In the genomic region with DNA sequence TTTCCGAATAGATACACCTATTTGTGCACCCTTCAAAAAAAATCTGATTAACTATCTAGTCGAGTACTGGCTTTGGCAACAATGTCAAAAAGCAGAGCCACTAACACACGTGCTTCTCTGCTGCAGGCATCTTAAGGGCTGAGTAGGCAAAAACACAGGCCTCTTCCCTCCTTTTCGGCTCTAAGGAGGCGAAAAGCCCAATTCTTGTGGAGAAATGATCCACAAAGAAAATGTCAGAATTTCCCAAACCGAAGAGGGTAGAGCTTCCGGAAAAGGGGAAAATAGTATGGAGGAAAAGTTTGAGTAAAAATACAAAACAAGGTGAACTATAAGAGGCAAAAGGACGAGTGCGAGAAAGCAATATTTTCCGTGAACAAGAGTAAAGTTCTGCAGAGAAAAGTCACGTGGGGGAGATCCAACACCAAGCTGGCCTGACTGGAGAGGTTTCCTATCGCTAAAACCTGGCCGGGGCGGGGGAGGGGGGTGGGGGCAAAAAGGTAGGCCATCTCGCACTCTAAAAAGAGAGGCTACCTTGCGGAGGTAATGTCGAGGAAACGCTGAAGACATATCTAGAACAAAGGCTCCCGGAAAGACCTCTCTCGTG, we compare ENCODE assay signal across 8 cellular contexts. TPM values are rescaled to one million over a fixed set of nuclear protein-coding genes. Genes with fewer than 3 reads are reported as not detected.
DNase-seq lines count a peak whose midpoint lies in the region; ATAC-seq and TF ChIP-seq lines count a peak whose summit lies in the region.

No MANE protein-coding gene starts in this region.

- H3K9me3 ChIP-seq in cardiac muscle cell (ENCODE audit: low read depth) (no peaks in the 10 kb centered on the region), mesenchymal stem cell (ENCODE audit: control insufficient read depth, low read length) (no peaks in the 10 kb centered on the region), tibial nerve (no peaks in the 10 kb centered on the region)

- intact Hi-C loops in Right ventricle myocardium inferior (cut with DNase I), result loop anchor here (10.0 kb wide), 1 partner anchor 445 kb away; no protein-coding TSS in a partner anchor

- H4K91ac ChIP-seq in mesenchymal stem cell (ENCODE audit: low read length), result peak overlapping the region; percentile 37

- H3K27ac ChIP-seq in cardiac muscle cell (peak overlapping the region; percentile 99), coronary artery (peak overlapping the region; percentile 84 to 87), mesenchymal stem cell (ENCODE audit: low read length, poor library complexity, severe bottlenecking) (peak overlapping the region; percentile 85), tibial nerve (peak overlapping the region; percentile 80 to 91 (median 84))

- H3K9ac ChIP-seq in mesenchymal stem cell (ENCODE audit: low read length), result peak overlapping the region; percentile 98

- DNase-seq in cardiac muscle cell (ENCODE audit: low read depth in 1 of 2, low spot score in 1 of 2) (peak; percentile 25 to 58), Right ventricle myocardium inferior (ENCODE audit: missing footprints) (no peak), RPMI8226 (peak; percentile 59), coronary artery (ENCODE audit: low spot score) (no peak), mesenchymal stem cell (peak; percentile 22), tibial nerve (ENCODE audit: low spot score in 2 of 2) (peak in 1 of 2 donors; percentile 4), DMS153 (lab: John Stamatoyannopoulos, UW) (no peak)

- no peak for TF ChIP-seq CTCF in cardiac muscle cell (IDR thresholded peaks at IDR 0.05; ENCODE audit: low read depth, low read length)
- no peak for TF ChIP-seq CTCF in coronary artery (IDR thresholded peaks at IDR 0.05)
- no peak for TF ChIP-seq CTCF in tibial nerve (IDR thresholded peaks at IDR 0.05)

- H2AFZ ChIP-seq in mesenchymal stem cell (ENCODE audit: low read depth, low read length), result no peak overlapping the region

- H3K4me3 ChIP-seq in cardiac muscle cell (peak overlapping the region; percentile 86), coronary artery (peak overlapping the region; percentile 81), mesenchymal stem cell (ENCODE audit: insufficient read depth in 1 of 2, low read depth in 1 of 2, low read length in 2 of 2) (peak overlapping the region; percentile 75 to 92), tibial nerve (peak overlapping the region; percentile 60 to 88 (median 74))

- peak overlapping the region; percentile 66 for H3K4me2 ChIP-seq in mesenchymal stem cell (ENCODE audit: low read length, poor library complexity, severe bottlenecking)

- WGBS in mesenchymal stem cell, result under 1% methylated on average over 20 of the region's 20 CpGs
- WGBS in tibial nerve, 2 donors, result 1% methylated on average over 20 of the region's 20 CpGs

- H4K8ac ChIP-seq in mesenchymal stem cell (ENCODE audit: low read length), result peak overlapping the region; percentile 94

- H2AK5ac ChIP-seq in mesenchymal stem cell (ENCODE audit: low read length, severe bottlenecking), result peak overlapping the region; percentile 95

- peak overlapping the region; percentile 46 to 88 for H3K18ac ChIP-seq in mesenchymal stem cell (ENCODE audit: low read depth in 1 of 2, low read length in 2 of 2)

- H2BK120ac ChIP-seq in mesenchymal stem cell (ENCODE audit: low read depth, low read length), result peak overlapping the region; percentile 71

- H2BK15ac ChIP-seq in mesenchymal stem cell (ENCODE audit: low read depth, poor library complexity, severe bottlenecking), result no peak overlapping the region

- H3K4me1 ChIP-seq in cardiac muscle cell (ENCODE audit: low read depth), result peaks cover 11% of the 10 kb centered on the region
- peaks cover 5% of the 10 kb centered on the region for H3K4me1 ChIP-seq in mesenchymal stem cell (ENCODE audit: control insufficient read depth, insufficient read depth, low read depth, low read length)
- H3K4me1 ChIP-seq in tibial nerve, result peaks cover 0 to 32% (median 15%) of the 10 kb centered on the region in 4 donors

- no peak for TF ChIP-seq EP300 in tibial nerve (IDR thresholded peaks at IDR 0.05)

- H3K14ac ChIP-seq in mesenchymal stem cell (ENCODE audit: low read length in 2 of 2), result peak overlapping the region in 1 of 2 experiments; percentile 68

- H3K23ac ChIP-seq in mesenchymal stem cell (ENCODE audit: low read length in 2 of 2), result no peak overlapping the region

- peaks cover 2% of the 10 kb centered on the region for H3K79me1 ChIP-seq in mesenchymal stem cell (replicated peaks; ENCODE audit: low read length, poor library complexity, severe bottlenecking)

- peaks cover 21% of the 10 kb centered on the region for H3K27me3 ChIP-seq in cardiac muscle cell
- no peaks in the 10 kb centered on the region for H3K27me3 ChIP-seq in mesenchymal stem cell (ENCODE audit: control insufficient read depth in 1 of 2, insufficient read depth in 1 of 2, low read length in 2 of 2)
- H3K27me3 ChIP-seq in tibial nerve, result no peaks in the 10 kb centered on the region

- ATAC-seq in Right ventricle myocardium inferior, result no peak
- ATAC-seq in HG02798 (IDR thresholded peaks at IDR 0.05; ENCODE audit: poor library complexity, unreplicated experiment), result peak; percentile 13

- peaks cover 28% of the 10 kb centered on the region for H3K36me3 ChIP-seq in cardiac muscle cell
- peaks cover 4 to 33% of the 10 kb centered on the region in 2 experiments for H3K36me3 ChIP-seq in mesenchymal stem cell (ENCODE audit: control insufficient read depth in 1 of 2, insufficient read depth in 2 of 2, low read depth in 1 of 2, low read length in 2 of 2)
- H3K36me3 ChIP-seq in tibial nerve, result peaks cover 0 to 27% (median 0%) of the 10 kb centered on the region in 3 donors

- peak overlapping the region in 1 of 2 experiments; percentile 86 for H3K4ac ChIP-seq in mesenchymal stem cell (ENCODE audit: low read depth in 1 of 2, low read length in 2 of 2)

- no peak overlapping the region for H2BK12ac ChIP-seq in mesenchymal stem cell (ENCODE audit: low read length in 2 of 2)

- H2BK5ac ChIP-seq in mesenchymal stem cell (ENCODE audit: low read depth, low read length, poor library complexity, severe bottlenecking), result peak overlapping the region; percentile 92

- no peak for TF ChIP-seq POLR2A in tibial nerve (IDR thresholded peaks at IDR 0.05)

RNA-seq across cellular contexts. Expression of a gene that starts 0.6 kb away (rescaled TPM):
- total RNA-seq in cardiac muscle cell, result 31.4 and 53.6 TPM in 2 replicates
- 119 and 126 TPM in 2 replicates for polyA plus RNA-seq in cardiac muscle cell
- 46.5 TPM for total RNA-seq in Right ventricle myocardium inferior
- polyA plus RNA-seq in mesenchymal stem cell (2013, experiment 1 of 2), result 75.6 TPM
- 74.9 TPM for polyA plus RNA-seq in mesenchymal stem cell (2013, experiment 2 of 2)
- 100 to 1,000 TPM in 1 of 4 donors, 10 to 100 TPM in 3; 76.5 to 108 (median 96.1) TPM for total RNA-seq in tibial nerve

RNA-seq across cellular contexts. Expression of a gene that starts 32.7 kb away (rescaled TPM):
- total RNA-seq in cardiac muscle cell (4.2 and 4.4 TPM in 2 replicates), Right ventricle myocardium inferior (4.9 TPM), tibial nerve (10 to 100 TPM; 11.0 to 76.2 (median 26.7) TPM)
- polyA plus RNA-seq in cardiac muscle cell, result 1.5 and 2.6 TPM in 2 replicates
- 0.01 TPM for polyA plus RNA-seq in mesenchymal stem cell (2013, experiment 1 of 2)
- polyA plus RNA-seq in mesenchymal stem cell (2013, experiment 2 of 2), result 0.03 TPM

Comparison
In these comparisons a context has a peak if more than half of its experiments do, and no peak if none do; other contexts are left out.
1. DNase-seq: peak in cardiac muscle cell (2 of 2), RPMI8226 (single experiment) and mesenchymal stem cell (single experiment); none in Right ventricle myocardium inferior (single experiment), coronary artery (single experiment) and DMS153 (single experiment).
2. Peak in every context shown above with its lines, with median percentiles within 50 percentile points of each other: H3K27ac ChIP-seq and H3K4me3 ChIP-seq.